In the genomic region with DNA sequence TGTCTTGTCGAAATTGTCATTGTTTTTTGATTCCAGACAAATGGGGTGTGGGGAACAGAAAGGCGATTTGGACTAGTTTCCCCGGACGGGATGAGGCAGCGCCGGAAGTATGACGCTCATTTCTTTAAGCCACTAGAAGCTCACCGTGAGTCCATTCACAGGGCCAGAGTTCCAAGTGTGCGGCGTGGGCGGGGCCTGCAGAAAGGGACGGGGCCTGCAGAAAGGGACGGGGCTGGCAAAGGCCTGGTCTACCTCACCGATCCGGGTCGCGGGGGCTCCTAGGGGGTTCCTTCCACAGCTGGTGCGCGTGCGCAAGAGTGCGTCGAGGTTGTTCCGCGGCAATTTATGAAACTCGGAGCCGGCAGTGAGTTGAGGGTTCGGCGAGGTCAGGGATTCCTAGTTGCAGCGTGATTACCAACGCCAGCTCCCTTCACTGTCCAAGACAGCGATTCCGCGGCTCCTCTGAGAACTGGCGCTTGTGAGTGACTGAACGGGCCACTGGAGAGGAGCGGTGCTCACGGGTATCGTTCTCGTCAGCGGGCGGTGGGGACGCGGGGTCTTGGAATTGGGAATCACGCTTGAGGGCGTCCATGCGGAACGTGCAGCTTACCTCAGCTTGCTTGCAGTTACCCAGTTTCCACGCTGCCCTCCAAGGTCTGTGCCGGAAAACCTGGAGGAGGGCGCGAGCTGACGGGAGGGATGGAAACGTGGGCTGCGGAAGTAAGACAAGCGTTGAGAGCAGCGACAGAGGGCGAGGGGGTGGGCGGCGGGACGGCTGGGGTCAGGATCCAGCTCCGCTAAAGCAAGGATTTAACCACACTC, we compare ENCODE assay signal across 1 cellular context.
TF ChIP-seq lines count a peak whose summit lies in the region.

A gene (plus strand): TSS at position 219 of the 822 bp plus-strand sequence. CDS start 5,847 bp downstream, outside the sequence.

TF ChIP-seq in K562, 482 proteins besides CTCF, POLR2A, EP300 and RAD21 (continued from another document and continues in another):
- TF ChIP-seq, protein P1, sequence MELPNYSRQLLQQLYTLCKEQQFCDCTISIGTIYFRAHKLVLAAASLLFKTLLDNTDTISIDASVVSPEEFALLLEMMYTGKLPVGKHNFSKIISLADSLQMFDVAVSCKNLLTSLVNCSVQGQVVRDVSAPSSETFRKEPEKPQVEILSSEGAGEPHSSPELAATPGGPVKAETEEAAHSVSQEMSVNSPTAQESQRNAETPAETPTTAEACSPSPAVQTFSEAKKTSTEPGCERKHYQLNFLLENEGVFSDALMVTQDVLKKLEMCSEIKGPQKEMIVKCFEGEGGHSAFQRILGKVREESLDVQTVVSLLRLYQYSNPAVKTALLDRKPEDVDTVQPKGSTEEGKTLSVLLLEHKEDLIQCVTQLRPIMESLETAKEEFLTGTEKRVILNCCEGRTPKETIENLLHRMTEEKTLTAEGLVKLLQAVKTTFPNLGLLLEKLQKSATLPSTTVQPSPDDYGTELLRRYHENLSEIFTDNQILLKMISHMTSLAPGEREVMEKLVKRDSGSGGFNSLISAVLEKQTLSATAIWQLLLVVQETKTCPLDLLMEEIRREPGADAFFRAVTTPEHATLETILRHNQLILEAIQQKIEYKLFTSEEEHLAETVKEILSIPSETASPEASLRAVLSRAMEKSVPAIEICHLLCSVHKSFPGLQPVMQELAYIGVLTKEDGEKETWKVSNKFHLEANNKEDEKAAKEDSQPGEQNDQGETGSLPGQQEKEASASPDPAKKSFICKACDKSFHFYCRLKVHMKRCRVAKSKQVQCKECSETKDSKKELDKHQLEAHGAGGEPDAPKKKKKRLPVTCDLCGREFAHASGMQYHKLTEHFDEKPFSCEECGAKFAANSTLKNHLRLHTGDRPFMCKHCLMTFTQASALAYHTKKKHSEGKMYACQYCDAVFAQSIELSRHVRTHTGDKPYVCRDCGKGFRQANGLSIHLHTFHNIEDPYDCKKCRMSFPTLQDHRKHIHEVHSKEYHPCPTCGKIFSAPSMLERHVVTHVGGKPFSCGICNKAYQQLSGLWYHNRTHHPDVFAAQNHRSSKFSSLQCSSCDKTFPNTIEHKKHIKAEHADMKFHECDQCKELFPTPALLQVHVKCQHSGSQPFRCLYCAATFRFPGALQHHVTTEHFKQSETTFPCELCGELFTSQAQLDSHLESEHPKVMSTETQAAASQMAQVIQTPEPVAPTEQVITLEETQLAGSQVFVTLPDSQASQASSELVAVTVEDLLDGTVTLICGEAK (IDR thresholded peaks at IDR 0.05) = peak; percentile 91
- TF ChIP-seq, protein P1 (CRISPR knock-in tag; IDR thresholded peaks at IDR 0.05) = no peak
- TF ChIP-seq, protein P2, sequence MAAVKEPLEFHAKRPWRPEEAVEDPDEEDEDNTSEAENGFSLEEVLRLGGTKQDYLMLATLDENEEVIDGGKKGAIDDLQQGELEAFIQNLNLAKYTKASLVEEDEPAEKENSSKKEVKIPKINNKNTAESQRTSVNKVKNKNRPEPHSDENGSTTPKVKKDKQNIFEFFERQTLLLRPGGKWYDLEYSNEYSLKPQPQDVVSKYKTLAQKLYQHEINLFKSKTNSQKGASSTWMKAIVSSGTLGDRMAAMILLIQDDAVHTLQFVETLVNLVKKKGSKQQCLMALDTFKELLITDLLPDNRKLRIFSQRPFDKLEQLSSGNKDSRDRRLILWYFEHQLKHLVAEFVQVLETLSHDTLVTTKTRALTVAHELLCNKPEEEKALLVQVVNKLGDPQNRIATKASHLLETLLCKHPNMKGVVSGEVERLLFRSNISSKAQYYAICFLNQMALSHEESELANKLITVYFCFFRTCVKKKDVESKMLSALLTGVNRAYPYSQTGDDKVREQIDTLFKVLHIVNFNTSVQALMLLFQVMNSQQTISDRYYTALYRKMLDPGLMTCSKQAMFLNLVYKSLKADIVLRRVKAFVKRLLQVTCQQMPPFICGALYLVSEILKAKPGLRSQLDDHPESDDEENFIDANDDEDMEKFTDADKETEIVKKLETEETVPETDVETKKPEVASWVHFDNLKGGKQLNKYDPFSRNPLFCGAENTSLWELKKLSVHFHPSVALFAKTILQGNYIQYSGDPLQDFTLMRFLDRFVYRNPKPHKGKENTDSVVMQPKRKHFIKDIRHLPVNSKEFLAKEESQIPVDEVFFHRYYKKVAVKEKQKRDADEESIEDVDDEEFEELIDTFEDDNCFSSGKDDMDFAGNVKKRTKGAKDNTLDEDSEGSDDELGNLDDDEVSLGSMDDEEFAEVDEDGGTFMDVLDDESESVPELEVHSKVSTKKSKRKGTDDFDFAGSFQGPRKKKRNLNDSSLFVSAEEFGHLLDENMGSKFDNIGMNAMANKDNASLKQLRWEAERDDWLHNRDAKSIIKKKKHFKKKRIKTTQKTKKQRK (IDR thresholded peaks at IDR 0.05; ENCODE audit: borderline replicate concordance, low read depth, low read length) = no peak
- TF ChIP-seq HNRNPL (IDR thresholded peaks at IDR 0.05; ENCODE audit: low read depth, low read length) = no peak
- no peak for TF ChIP-seq ZNF668 (CRISPR knock-in tag; IDR thresholded peaks at IDR 0.05)
- TF ChIP-seq ETV5 (CRISPR knock-in tag; IDR thresholded peaks at IDR 0.05; ENCODE audit: low read depth) = peak; percentile 77
- TF ChIP-seq, protein P3, sequence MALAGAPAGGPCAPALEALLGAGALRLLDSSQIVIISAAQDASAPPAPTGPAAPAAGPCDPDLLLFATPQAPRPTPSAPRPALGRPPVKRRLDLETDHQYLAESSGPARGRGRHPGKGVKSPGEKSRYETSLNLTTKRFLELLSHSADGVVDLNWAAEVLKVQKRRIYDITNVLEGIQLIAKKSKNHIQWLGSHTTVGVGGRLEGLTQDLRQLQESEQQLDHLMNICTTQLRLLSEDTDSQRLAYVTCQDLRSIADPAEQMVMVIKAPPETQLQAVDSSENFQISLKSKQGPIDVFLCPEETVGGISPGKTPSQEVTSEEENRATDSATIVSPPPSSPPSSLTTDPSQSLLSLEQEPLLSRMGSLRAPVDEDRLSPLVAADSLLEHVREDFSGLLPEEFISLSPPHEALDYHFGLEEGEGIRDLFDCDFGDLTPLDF (CRISPR knock-in tag; IDR thresholded peaks at IDR 0.05) = no peak
- TF ChIP-seq ZNF408 (CRISPR knock-in tag; IDR thresholded peaks at IDR 0.05; ENCODE audit: low read depth) = no peak
- TF ChIP-seq, protein P4, sequence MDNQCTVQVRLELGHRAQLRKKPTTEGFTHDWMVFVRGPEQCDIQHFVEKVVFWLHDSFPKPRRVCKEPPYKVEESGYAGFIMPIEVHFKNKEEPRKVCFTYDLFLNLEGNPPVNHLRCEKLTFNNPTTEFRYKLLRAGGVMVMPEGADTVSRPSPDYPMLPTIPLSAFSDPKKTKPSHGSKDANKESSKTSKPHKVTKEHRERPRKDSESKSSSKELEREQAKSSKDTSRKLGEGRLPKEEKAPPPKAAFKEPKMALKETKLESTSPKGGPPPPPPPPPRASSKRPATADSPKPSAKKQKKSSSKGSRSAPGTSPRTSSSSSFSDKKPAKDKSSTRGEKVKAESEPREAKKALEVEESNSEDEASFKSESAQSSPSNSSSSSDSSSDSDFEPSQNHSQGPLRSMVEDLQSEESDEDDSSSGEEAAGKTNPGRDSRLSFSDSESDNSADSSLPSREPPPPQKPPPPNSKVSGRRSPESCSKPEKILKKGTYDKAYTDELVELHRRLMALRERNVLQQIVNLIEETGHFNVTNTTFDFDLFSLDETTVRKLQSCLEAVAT (IDR thresholded peaks at IDR 0.05) = no peak
- TF ChIP-seq, protein P5, sequence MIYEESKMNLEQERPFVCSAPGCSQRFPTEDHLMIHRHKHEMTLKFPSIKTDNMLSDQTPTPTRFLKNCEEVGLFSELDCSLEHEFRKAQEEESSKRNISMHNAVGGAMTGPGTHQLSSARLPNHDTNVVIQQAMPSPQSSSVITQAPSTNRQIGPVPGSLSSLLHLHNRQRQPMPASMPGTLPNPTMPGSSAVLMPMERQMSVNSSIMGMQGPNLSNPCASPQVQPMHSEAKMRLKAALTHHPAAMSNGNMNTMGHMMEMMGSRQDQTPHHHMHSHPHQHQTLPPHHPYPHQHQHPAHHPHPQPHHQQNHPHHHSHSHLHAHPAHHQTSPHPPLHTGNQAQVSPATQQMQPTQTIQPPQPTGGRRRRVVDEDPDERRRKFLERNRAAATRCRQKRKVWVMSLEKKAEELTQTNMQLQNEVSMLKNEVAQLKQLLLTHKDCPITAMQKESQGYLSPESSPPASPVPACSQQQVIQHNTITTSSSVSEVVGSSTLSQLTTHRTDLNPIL (CRISPR knock-in tag; IDR thresholded peaks at IDR 0.05) = no peak
- TF ChIP-seq SAFB (IDR thresholded peaks at IDR 0.05; ENCODE audit: borderline replicate concordance, low read depth, low read length) = no peak
- TF ChIP-seq ZNF445 (CRISPR knock-in tag; IDR thresholded peaks at IDR 0.05; ENCODE audit: low read depth) = no peak
- TF ChIP-seq HIVEP1 (CRISPR knock-in tag; IDR thresholded peaks at IDR 0.05) = no peak
- TF ChIP-seq ZFPM2 (CRISPR knock-in tag; IDR thresholded peaks at IDR 0.05) = no peak
- no peak for TF ChIP-seq ZNF444 (CRISPR knock-in tag; IDR thresholded peaks at IDR 0.05)
- 0 out of 2 replicates have a peak, but pooled peaks have one; percentile 9 for TF ChIP-seq SMC3 (conservative IDR thresholded peaks at IDR 0.05; ENCODE audit: insufficient read depth, low read depth, low read length)
- TF ChIP-seq, protein P6, sequence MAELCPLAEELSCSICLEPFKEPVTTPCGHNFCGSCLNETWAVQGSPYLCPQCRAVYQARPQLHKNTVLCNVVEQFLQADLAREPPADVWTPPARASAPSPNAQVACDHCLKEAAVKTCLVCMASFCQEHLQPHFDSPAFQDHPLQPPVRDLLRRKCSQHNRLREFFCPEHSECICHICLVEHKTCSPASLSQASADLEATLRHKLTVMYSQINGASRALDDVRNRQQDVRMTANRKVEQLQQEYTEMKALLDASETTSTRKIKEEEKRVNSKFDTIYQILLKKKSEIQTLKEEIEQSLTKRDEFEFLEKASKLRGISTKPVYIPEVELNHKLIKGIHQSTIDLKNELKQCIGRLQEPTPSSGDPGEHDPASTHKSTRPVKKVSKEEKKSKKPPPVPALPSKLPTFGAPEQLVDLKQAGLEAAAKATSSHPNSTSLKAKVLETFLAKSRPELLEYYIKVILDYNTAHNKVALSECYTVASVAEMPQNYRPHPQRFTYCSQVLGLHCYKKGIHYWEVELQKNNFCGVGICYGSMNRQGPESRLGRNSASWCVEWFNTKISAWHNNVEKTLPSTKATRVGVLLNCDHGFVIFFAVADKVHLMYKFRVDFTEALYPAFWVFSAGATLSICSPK (IDR thresholded peaks at IDR 0.05; ENCODE audit: borderline replicate concordance) = no peak
- TF ChIP-seq, protein P7, sequence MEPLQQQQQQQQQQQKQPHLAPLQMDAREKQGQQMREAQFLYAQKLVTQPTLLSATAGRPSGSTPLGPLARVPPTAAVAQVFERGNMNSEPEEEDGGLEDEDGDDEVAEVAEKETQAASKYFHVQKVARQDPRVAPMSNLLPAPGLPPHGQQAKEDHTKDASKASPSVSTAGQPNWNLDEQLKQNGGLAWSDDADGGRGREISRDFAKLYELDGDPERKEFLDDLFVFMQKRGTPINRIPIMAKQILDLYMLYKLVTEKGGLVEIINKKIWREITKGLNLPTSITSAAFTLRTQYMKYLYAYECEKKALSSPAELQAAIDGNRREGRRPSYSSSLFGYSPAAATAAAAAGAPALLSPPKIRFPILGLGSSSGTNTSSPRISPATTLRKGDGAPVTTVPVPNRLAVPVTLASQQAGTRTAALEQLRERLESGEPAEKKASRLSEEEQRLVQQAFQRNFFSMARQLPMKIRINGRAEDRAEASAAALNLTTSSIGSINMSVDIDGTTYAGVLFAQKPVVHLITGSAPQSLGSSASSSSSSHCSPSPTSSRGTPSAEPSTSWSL (CRISPR knock-in tag; IDR thresholded peaks at IDR 0.05; ENCODE audit: borderline replicate concordance) = no peak
- no peak for TF ChIP-seq MTA2 (IDR thresholded peaks at IDR 0.05; ENCODE audit: low read depth)
- TF ChIP-seq FOXJ3 (CRISPR knock-in tag; IDR thresholded peaks at IDR 0.05) = no peak
- TF ChIP-seq LARP7 (IDR thresholded peaks at IDR 0.05) = no peak
- TF ChIP-seq, protein P8, sequence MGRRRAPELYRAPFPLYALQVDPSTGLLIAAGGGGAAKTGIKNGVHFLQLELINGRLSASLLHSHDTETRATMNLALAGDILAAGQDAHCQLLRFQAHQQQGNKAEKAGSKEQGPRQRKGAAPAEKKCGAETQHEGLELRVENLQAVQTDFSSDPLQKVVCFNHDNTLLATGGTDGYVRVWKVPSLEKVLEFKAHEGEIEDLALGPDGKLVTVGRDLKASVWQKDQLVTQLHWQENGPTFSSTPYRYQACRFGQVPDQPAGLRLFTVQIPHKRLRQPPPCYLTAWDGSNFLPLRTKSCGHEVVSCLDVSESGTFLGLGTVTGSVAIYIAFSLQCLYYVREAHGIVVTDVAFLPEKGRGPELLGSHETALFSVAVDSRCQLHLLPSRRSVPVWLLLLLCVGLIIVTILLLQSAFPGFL (CRISPR knock-in tag; IDR thresholded peaks at IDR 0.05) = no peak; the same call in 1 of the 2 replicates
- no peak for TF ChIP-seq ZNF263 (CRISPR knock-in tag; IDR thresholded peaks at IDR 0.05; ENCODE audit: borderline replicate concordance)
- TF ChIP-seq MYC (IDR thresholded peaks at IDR 0.05; ENCODE audit: low read depth, low read length) = peak; percentile 63
- no peak for TF ChIP-seq MYC (CRISPR knock-in tag; IDR thresholded peaks at IDR 0.05; ENCODE audit: borderline replicate concordance, low read depth)
- TF ChIP-seq ZNF695 (CRISPR knock-in tag; IDR thresholded peaks at IDR 0.05) = no peak
